Comparison of ENCODE assay signal across 8 cellular contexts in genomic region chr11:12167098-12167999, GRCh38. TPM values are rescaled to one million over a fixed set of nuclear protein-coding genes. Genes with fewer than 3 reads are reported as not detected.
DNase-seq lines count a peak whose midpoint lies in the region; ATAC-seq and TF ChIP-seq lines count a peak whose summit lies in the region.

No MANE protein-coding gene starts in this region.

- no peak for TF ChIP-seq CTCF in neural progenitor cell (IDR thresholded peaks at IDR 0.05)

- peak; percentile 39 for ATAC-seq in T-helper 17 cell
- ATAC-seq in stimulated activated naive CD8-positive, alpha-beta T cell treated with anti-CD3 and anti-CD28 coated beads, Interleukin-15, amount 100 ng/mL, for 72 hours, result peak; percentile 93

- H3K9me3 Mint-ChIP-seq in stimulated activated naive CD8-positive, alpha-beta T cell treated with anti-CD3 and anti-CD28 coated beads, Interleukin-15, amount 100 ng/mL, for 72 hours, result peaks cover 0 to 3% of the 10 kb centered on the region in 2 donors
- no peaks in the 10 kb centered on the region for H3K9me3 Mint-ChIP-seq in neural progenitor cell

- H3K27me3 ChIP-seq in neural progenitor cell, result no peaks in the 10 kb centered on the region

- H3K9ac ChIP-seq in neural progenitor cell, result no peak overlapping the region

- H3K36me3 ChIP-seq in neural progenitor cell, result no peaks in the 10 kb centered on the region

- DNase-seq in activated naive CD4-positive, alpha-beta T cell treated with Interleukin-2 at 50 U/mL for 16 hours, result peak; percentile 32
- no peak for DNase-seq in activated naive CD4-positive, alpha-beta T cell treated with anti-CD3 and anti-CD28 coated beads, Interleukin-2, amount 50 U/mL, for 16 hours
- DNase-seq in T-helper 17 cell (no peak), fibroblast of the conjunctiva (ENCODE audit: low read depth) (peak; percentile 43), DMS 273 treated with DMSO at 0.1 percent for 48 hours (lab: John Stamatoyannopoulos, UW) (no peak), neural progenitor cell (ENCODE audit: low spot score) (no peak), NCI-H82 (lab: John Stamatoyannopoulos, UW) (no peak)
- DNase-seq in stimulated activated naive CD8-positive, alpha-beta T cell treated with anti-CD3 and anti-CD28 coated beads, Interleukin-15, amount 100 ng/mL, for 72 hours, result peak in 1 of 2 donors; percentile 51

- H3F3A ChIP-seq in neural progenitor cell (ENCODE audit: low read depth), result peaks cover 5% of the 10 kb centered on the region

- H3K9me3 ChIP-seq in T-helper 17 cell (ENCODE audit: control insufficient read depth, low read length, poor library complexity, severe bottlenecking) (no peaks in the 10 kb centered on the region), neural progenitor cell (ENCODE audit: low read depth) (no peaks in the 10 kb centered on the region)

- no peak overlapping the region for H3K4me2 ChIP-seq in neural progenitor cell

- H4K20me1 ChIP-seq in neural progenitor cell (ENCODE audit: low read depth), result no peaks in the 10 kb centered on the region

- H3K4me1 Mint-ChIP-seq in T-helper 17 cell (peaks cover 21% of the 10 kb centered on the region), neural progenitor cell (peaks cover 6% of the 10 kb centered on the region)
- H3K4me1 Mint-ChIP-seq in stimulated activated naive CD8-positive, alpha-beta T cell treated with anti-CD3 and anti-CD28 coated beads, Interleukin-15, amount 100 ng/mL, for 72 hours, result peaks cover 50% of the 10 kb centered on the region

- no peaks in the 10 kb centered on the region for H3K79me2 ChIP-seq in neural progenitor cell (ENCODE audit: low read depth)

- H2AFZ ChIP-seq in neural progenitor cell (replicated peaks), result no peak overlapping the region

- H3K27me3 Mint-ChIP-seq in T-helper 17 cell (no peaks in the 10 kb centered on the region), neural progenitor cell (ENCODE audit: insufficient read depth, low read depth) (peaks cover 14% of the 10 kb centered on the region)
- H3K27me3 Mint-ChIP-seq in stimulated activated naive CD8-positive, alpha-beta T cell treated with anti-CD3 and anti-CD28 coated beads, Interleukin-15, amount 100 ng/mL, for 72 hours, result no peaks in the 10 kb centered on the region

- peaks cover 4% of the 10 kb centered on the region for H3K36me3 Mint-ChIP-seq in T-helper 17 cell (ENCODE audit: low read depth)
- no peaks in the 10 kb centered on the region for H3K36me3 Mint-ChIP-seq in neural progenitor cell

- no peak overlapping the region for H3K4me3 ChIP-seq in neural progenitor cell

- H3K27ac ChIP-seq in neural progenitor cell, result no peak overlapping the region

- no peak overlapping the region for H3K4me3 Mint-ChIP-seq in T-helper 17 cell
- H3K4me3 Mint-ChIP-seq in stimulated activated naive CD8-positive, alpha-beta T cell treated with anti-CD3 and anti-CD28 coated beads, Interleukin-15, amount 100 ng/mL, for 72 hours, result peak overlapping the region; percentile 8 to 11
- no peak overlapping the region for H3K4me3 Mint-ChIP-seq in neural progenitor cell

- H3K4me1 ChIP-seq in neural progenitor cell, result no peaks in the 10 kb centered on the region

- peak overlapping the region; percentile 19 for H3K27ac Mint-ChIP-seq in T-helper 17 cell
- peak overlapping the region; percentile 57 to 94 for H3K27ac Mint-ChIP-seq in stimulated activated naive CD8-positive, alpha-beta T cell treated with anti-CD3 and anti-CD28 coated beads, Interleukin-15, amount 100 ng/mL, for 72 hours
- H3K27ac Mint-ChIP-seq in neural progenitor cell, result no peak overlapping the region

RNA-seq across cellular contexts. Expression of gene MICAL2, which starts 57.0 kb away (rescaled TPM):
- total RNA-seq in T-helper 17 cell, result 10 to 100 TPM; 52.0 to 66.9 TPM
- total RNA-seq in neural progenitor cell (ENCODE audit: low replicate concordance), result 0.60 and 0.68 TPM in 2 replicates

Comparison
In these comparisons a context has a peak if more than half of its experiments do, and no peak if none do; other contexts are left out.
1. DNase-seq: peak in activated naive CD4-positive, alpha-beta T cell treated with Interleukin-2 at 50 U/mL for 16 hours (single experiment) and fibroblast of the conjunctiva (single experiment); none in activated naive CD4-positive, alpha-beta T cell treated with anti-CD3 and anti-CD28 coated beads, Interleukin-2, amount 50 U/mL, for 16 hours (single experiment), T-helper 17 cell (0 of 3), DMS 273 treated with DMSO at 0.1 percent for 48 hours (single experiment), neural progenitor cell (single experiment) and NCI-H82 (single experiment).
2. H3K4me3 Mint-ChIP-seq: peak in stimulated activated naive CD8-positive, alpha-beta T cell treated with anti-CD3 and anti-CD28 coated beads, Interleukin-15, amount 100 ng/mL, for 72 hours (2 of 2); none in T-helper 17 cell (single experiment) and neural progenitor cell (single experiment).
3. RNA of gene MICAL2, which starts 57.0 kb away (total RNA-seq): 52.0 to 66.9 TPM in T-helper 17 cell; 0.60 to 0.68 TPM in neural progenitor cell; every median in the first group is over 10 times any median in the second.